Comparison of ENCODE assay signal across 1 cellular context in the genomic region with DNA sequence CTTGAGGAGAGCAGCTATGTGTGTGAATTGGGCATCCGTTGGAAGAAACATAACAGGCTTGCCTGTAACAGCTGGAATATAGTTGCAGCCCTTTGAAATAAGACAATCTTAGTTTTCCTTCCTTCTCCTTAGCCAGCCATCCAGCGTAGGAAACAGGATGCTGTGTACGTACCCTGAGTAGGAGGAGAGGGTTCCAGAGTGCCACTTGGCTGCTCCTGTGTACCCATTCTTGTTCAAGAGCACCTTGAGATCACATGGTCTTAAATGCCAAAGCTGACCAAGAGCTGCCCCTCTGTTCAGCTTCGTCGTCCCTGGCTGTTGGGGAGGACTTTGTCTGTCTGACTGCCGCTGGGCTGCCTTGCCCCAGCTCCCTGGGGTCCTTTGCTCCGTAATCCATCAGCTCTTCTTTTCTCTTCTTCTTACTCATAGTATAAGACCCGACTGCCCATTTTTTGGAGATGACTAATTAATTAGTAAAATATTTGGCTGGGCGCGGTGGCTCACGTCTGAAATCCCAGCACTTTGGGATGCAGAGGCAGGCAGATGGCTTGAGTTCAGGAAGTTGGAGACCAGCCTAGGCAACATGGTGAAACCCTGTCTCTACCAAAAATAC.
TF ChIP-seq lines count a peak whose summit lies in the region.

No MANE protein-coding gene starts in this region.

TF ChIP-seq in IMR-90, 13 proteins besides CTCF, POLR2A, EP300 and RAD21 (continued from another document):
- TF ChIP-seq, protein P1, sequence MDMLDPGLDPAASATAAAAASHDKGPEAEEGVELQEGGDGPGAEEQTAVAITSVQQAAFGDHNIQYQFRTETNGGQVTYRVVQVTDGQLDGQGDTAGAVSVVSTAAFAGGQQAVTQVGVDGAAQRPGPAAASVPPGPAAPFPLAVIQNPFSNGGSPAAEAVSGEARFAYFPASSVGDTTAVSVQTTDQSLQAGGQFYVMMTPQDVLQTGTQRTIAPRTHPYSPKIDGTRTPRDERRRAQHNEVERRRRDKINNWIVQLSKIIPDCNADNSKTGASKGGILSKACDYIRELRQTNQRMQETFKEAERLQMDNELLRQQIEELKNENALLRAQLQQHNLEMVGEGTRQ (IDR thresholded peaks at IDR 0.05; ENCODE audit: low read depth, low read length) = no peak
- TF ChIP-seq CEBPB (IDR thresholded peaks at IDR 0.05; ENCODE audit: low read depth, low read length) (no peak), MXI1 (IDR thresholded peaks at IDR 0.05; ENCODE audit: borderline replicate concordance, low read depth, low read length) (no peak), RFX5 (IDR thresholded peaks at IDR 0.05; ENCODE audit: low read depth, low read length) (no peak), CHD1 (IDR thresholded peaks at IDR 0.05; ENCODE audit: low read depth, low read length) (no peak), MAFK (IDR thresholded peaks at IDR 0.05; ENCODE audit: low read depth, low read length) (no peak), MAZ (IDR thresholded peaks at IDR 0.05; ENCODE audit: borderline replicate concordance, low read depth, low read length) (no peak), BHLHE40 (IDR thresholded peaks at IDR 0.05; ENCODE audit: low read depth, low read length) (no peak), NFE2L2 (IDR thresholded peaks at IDR 0.05; ENCODE audit: low read depth, low read length) (no peak), ELK1 (IDR thresholded peaks at IDR 0.05; ENCODE audit: borderline replicate concordance, low read depth, low read length) (no peak)
